In genomic region chr16:29807426-29808218, GRCh38 we compare ENCODE assay signal across 8 cellular contexts. TPM values are rescaled to one million over a fixed set of nuclear protein-coding genes. Genes with fewer than 3 reads are reported as not detected.
A peak's percentile ranks its signal among the peaks of the same experiment; 100 is the strongest.
DNase-seq lines count a peak whose midpoint lies in the region; ATAC-seq and TF ChIP-seq lines count a peak whose summit lies in the region.

No MANE protein-coding gene starts in this region.

- no peaks in the 10 kb centered on the region for H3K9me3 Mint-ChIP-seq in Calu3 (ENCODE audit: low read depth, unreplicated experiment)

- intact Hi-C loops in Calu3 (cut with micrococcal nuclease; ENCODE audit: unreplicated experiment), result no loop called here

- H3K27ac Mint-ChIP-seq in Calu3 (ENCODE audit: unreplicated experiment), result peak overlapping the region; percentile 96

- peaks cover 11% of the 10 kb centered on the region for H3K27me3 Mint-ChIP-seq in Calu3 (ENCODE audit: unreplicated experiment)

- TF ChIP-seq CTCF in Calu3 (IDR thresholded peaks at IDR 0.05; ENCODE audit: unreplicated experiment), result peak; percentile 30

- peak overlapping the region; percentile 72 for H3K4me3 Mint-ChIP-seq in Calu3 (ENCODE audit: low read depth, unreplicated experiment)

- POLR2A ChIA-PET in HEK293T (lab: Yijun Ruan, JAX), result interaction anchor here (0.6 to 9.5 kb wide), 36 partner anchors 9 to 1235 kb away, joined by 3 to 176 read pairs (median 4); partner anchors contain the start of genes ALDOA, ASPHD1, CDIPT and HSD3B7

- DNase-seq in Calu3 (peak; percentile 91), HEK293T (ENCODE audit: extremely low spot score) (peak; percentile 53), NCI-H510A (lab: John Stamatoyannopoulos, UW) (peak; percentile 92), cerebellum (ENCODE audit: low spot score) (peak; percentile 74), kidney glomerular epithelial cell (lab: John Stamatoyannopoulos, UW) (peak; percentile 80)
- peak; percentile 79 to 82 for DNase-seq in activated CD4-positive, alpha-beta T cell treated with anti-CD3 and anti-CD28 coated beads for 24 hours (ENCODE audit: low read depth in 2 of 2)
- DNase-seq in stimulated activated CD4-positive, alpha-beta T cell treated with anti-CD3 and anti-CD28 coated beads, Interleukin-15, amount 100 ng/mL, for 24 hours, result peak; percentile 94

- CTCF ChIA-PET in Calu3 (lab: Charles Lee) (interaction anchor here (0.5 to 2.7 kb wide), 9 partner anchors 9 to 107 kb away, joined by 3 to 35 read pairs (median 6); partner anchors contain the start of genes ASPHD1, KIF22 and PAGR1), HEK293T (lab: Yijun Ruan, JAX) (interaction anchor here (0.8 to 2.4 kb wide), 7 partner anchors 9 to 1177 kb away, joined by 3 to 27 read pairs (median 4); partner anchors contain the start of genes KCTD13 and PAGR1)

- peaks cover 34% of the 10 kb centered on the region for H3K4me1 Mint-ChIP-seq in Calu3 (ENCODE audit: low read depth, unreplicated experiment)

- BruUV-seq in Calu3 (replicated peaks; lab: Mats Ljungman, UMichigan), result TSS peak; percentile 58

- H3K36me3 Mint-ChIP-seq in Calu3 (ENCODE audit: insufficient read depth, unreplicated experiment), result peaks cover 88% of the 10 kb centered on the region

- ATAC-seq in GM21390 (IDR thresholded peaks at IDR 0.05; ENCODE audit: unreplicated experiment), result no peak

TF ChIP-seq in HEK293T, 16 proteins besides CTCF, POLR2A, EP300 and RAD21:
- TF ChIP-seq SP1 (IDR thresholded peaks at IDR 0.05) (no peak), ARNT (IDR thresholded peaks at IDR 0.05) (no peak)
- TF ChIP-seq, protein P1, sequence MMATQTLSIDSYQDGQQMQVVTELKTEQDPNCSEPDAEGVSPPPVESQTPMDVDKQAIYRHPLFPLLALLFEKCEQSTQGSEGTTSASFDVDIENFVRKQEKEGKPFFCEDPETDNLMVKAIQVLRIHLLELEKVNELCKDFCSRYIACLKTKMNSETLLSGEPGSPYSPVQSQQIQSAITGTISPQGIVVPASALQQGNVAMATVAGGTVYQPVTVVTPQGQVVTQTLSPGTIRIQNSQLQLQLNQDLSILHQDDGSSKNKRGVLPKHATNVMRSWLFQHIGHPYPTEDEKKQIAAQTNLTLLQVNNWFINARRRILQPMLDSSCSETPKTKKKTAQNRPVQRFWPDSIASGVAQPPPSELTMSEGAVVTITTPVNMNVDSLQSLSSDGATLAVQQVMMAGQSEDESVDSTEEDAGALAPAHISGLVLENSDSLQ (IDR thresholded peaks at IDR 0.05), result no peak

RNA-seq across cellular contexts. Expression of gene MAZ, which starts 1.3 kb away (rescaled TPM):
- total RNA-seq in Calu3 (2022), result 230 and 257 TPM in 2 replicates
- 150 TPM for total RNA-seq in cerebellum

RNA-seq across cellular contexts. Expression of gene PRRT2, which starts 4.4 kb away (rescaled TPM):
- total RNA-seq in Calu3 (2022) (0.78 and 1.8 TPM in 2 replicates), cerebellum (18.1 TPM)

RNA-seq across cellular contexts. Expression of gene PAGR1, which starts 8.3 kb away (rescaled TPM):
- total RNA-seq in Calu3 (2022), result 30.4 and 32.0 TPM in 2 replicates
- total RNA-seq in cerebellum, result 12.2 TPM

RNA-seq across cellular contexts. Expression of gene MVP, which starts 12.6 kb away (rescaled TPM):
- total RNA-seq in Calu3 (2022) (164 and 215 TPM in 2 replicates), cerebellum (6.7 TPM)

RNA-seq across cellular contexts. Expression of gene KIF22, which starts 17.1 kb away (rescaled TPM):
- total RNA-seq in Calu3 (2022) (130 and 134 TPM in 2 replicates), cerebellum (49.2 TPM)
